In the genomic region with DNA sequence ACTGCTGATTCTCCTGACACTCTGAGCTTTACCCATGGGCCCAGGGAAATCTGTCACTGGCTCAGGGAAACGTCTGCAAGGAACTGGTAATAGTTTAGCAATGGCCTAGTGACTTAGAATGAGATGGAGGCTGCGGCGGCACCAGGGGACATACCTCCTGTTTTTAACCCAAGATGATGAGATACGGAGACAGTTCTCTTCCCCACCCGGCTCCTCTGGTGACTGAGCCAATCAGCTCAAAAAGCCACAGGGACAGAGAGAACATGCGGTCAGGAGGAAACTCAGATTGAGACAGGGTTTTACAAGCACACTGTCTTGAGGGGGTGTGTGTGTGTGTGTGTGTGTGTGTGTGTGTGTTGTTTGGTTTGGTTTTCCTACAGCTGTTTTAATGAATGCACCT, we compare ENCODE assay signal across 18 cellular contexts.
DNase-seq lines count a peak whose midpoint lies in the region; ATAC-seq and TF ChIP-seq lines count a peak whose summit lies in the region.
"Had no signal": no experiment of that assay in that cellular context is flagged by ENCODE, and none has a peak within 500 bp of the region (broad histone marks: within the 10 kb centered on the region; RNA-seq: fewer than 3 reads in every experiment).

No MANE protein-coding gene starts in this region.

- no peaks in the 10 kb centered on the region for H3K27me3 ChIP-seq in SJCRH30
- no peaks in the 10 kb centered on the region for H3K27me3 ChIP-seq in dorsolateral prefrontal cortex
- H3K27me3 ChIP-seq in ascending aorta: no peaks in the 10 kb centered on the region
- H3K27me3 ChIP-seq: BLaER1, SJSA1 had no signal

- H3K9me3 ChIP-seq in SJCRH30 (replicated peaks) (no peaks in the 10 kb centered on the region), ascending aorta (no peaks in the 10 kb centered on the region)
- H3K9me3 ChIP-seq: BLaER1, SJSA1 had no signal

- no peaks in the 10 kb centered on the region for H3K36me3 Mint-ChIP-seq in nephron progenitor cell (ENCODE audit: low read depth)
- H3K36me3 Mint-ChIP-seq: CD8-positive, alpha-beta memory T cell had no signal

- H3K9me3 Mint-ChIP-seq in nephron progenitor cell: no peaks in the 10 kb centered on the region

- ATAC-seq in GM19351 (IDR thresholded peaks at IDR 0.05; ENCODE audit: unreplicated experiment): no peak

- H3K4me3 Mint-ChIP-seq in nephron progenitor cell: no peak overlapping the region
- H3K4me3 Mint-ChIP-seq: CD8-positive, alpha-beta memory T cell had no signal

- peak overlapping the region; percentile 99 for H3K27ac ChIP-seq in SJCRH30
- H3K27ac ChIP-seq in dorsolateral prefrontal cortex: peak overlapping the region in 57 of 59 donors; percentile 47 to 98 (median 90)
- H3K27ac ChIP-seq in ascending aorta: no peak overlapping the region
- H3K27ac ChIP-seq: BLaER1, PC-9, SJSA1 had no signal

- H3K36me3 ChIP-seq in SJCRH30 (no peaks in the 10 kb centered on the region), ascending aorta (no peaks in the 10 kb centered on the region)
- H3K36me3 ChIP-seq: BLaER1, SJSA1 had no signal

- H3K4me3 ChIP-seq in GM12865 (ENCODE audit: low read depth, low read length) (no peak overlapping the region), SJCRH30 (no peak overlapping the region), dorsolateral prefrontal cortex (no peak overlapping the region), ascending aorta (no peak overlapping the region)
- H3K4me3 ChIP-seq: BLaER1, PC-9, SJSA1 had no signal

- H3K4me1 ChIP-seq in SJCRH30 (peaks cover 44% of the 10 kb centered on the region), ascending aorta (no peaks in the 10 kb centered on the region)
- H3K4me1 ChIP-seq: BLaER1, SJSA1 had no signal

- DNase-seq in GM12865 (ENCODE audit: low read depth) (peak; percentile 15), SJCRH30 (peak in 1 of 2 experiments; percentile 5), dorsolateral prefrontal cortex (no peak), nephron progenitor cell (no peak), KG1 (lab: John Stamatoyannopoulos, UW) (no peak), ascending aorta (ENCODE audit: low spot score in 2 of 2) (no peak)
- no peak for DNase-seq in stimulated activated CD4-positive, alpha-beta T cell treated with anti-CD3 and anti-CD28 coated beads, Interleukin-4, amount 100 ng/mL, for 1 hour
- DNase-seq: CD8-positive, alpha-beta memory T cell; GDM1; H7; NCI-H1417; NCI-H187 treated with DMSO at 0.1 percent for 48 hours; NCI-H446; NCI-H748 treated with DMSO at 0.1 percent for 48 hours had no signal

- peaks cover 38% of the 10 kb centered on the region for H3K4me1 Mint-ChIP-seq in nephron progenitor cell
- H3K4me1 Mint-ChIP-seq: CD8-positive, alpha-beta memory T cell had no signal

- H3K27ac Mint-ChIP-seq in nephron progenitor cell: peak overlapping the region; percentile 2
- H3K27ac Mint-ChIP-seq: CD8-positive, alpha-beta memory T cell had no signal

- intact Hi-C loops in dorsolateral prefrontal cortex (cut with DNase I) (no loop called here), ascending aorta (cut with DNase I) (no loop called here)

- TF ChIP-seq CTCF in GM12865 (IDR thresholded peaks at IDR 0.05; ENCODE audit: insufficient read depth, low read depth, low read length, missing control alignments): no peak
- no peak for TF ChIP-seq CTCF in dorsolateral prefrontal cortex (IDR thresholded peaks at IDR 0.05 in 54 of 56, conservative IDR thresholded peaks at IDR 0.05 in 2 of 56; ENCODE audit: low read depth in 1 of 56, partially characterized antibody in 56 of 56)
- TF ChIP-seq CTCF in nephron progenitor cell (IDR thresholded peaks at IDR 0.05): no peak
- no peak for TF ChIP-seq CTCF in ascending aorta (IDR thresholded peaks at IDR 0.05)

- H3K27me3 Mint-ChIP-seq in nephron progenitor cell (ENCODE audit: low read depth, poor library complexity): peaks cover 12% of the 10 kb centered on the region

Comparison
In these comparisons a context has a peak if more than half of its experiments do, and no peak if none do; other contexts are left out.
1. H3K27ac ChIP-seq: peak in SJCRH30 (single experiment) and dorsolateral prefrontal cortex (57 of 59); none in ascending aorta (0 of 2).